In genomic region chr2:17965196-17965595, GRCh38 we compare ENCODE assay signal across 18 cellular contexts.
DNase-seq lines count a peak whose midpoint lies in the region; ATAC-seq and TF ChIP-seq lines count a peak whose summit lies in the region.
"Had no signal": no experiment of that assay in that cellular context is flagged by ENCODE, and none has a peak within 500 bp of the region (broad histone marks: within the 10 kb centered on the region; RNA-seq: fewer than 3 reads in every experiment).

No MANE protein-coding gene starts in this region.

- H3K27ac ChIP-seq in HEK293 (ENCODE audit: extremely low read depth, low read depth, low read length): no peak overlapping the region
- H3K27ac ChIP-seq in trophoblast cell (ENCODE audit: low read depth, low read length): no peak overlapping the region
- no peak overlapping the region for H3K27ac ChIP-seq in left ventricle myocardium inferior (replicated peaks)
- H3K27ac ChIP-seq: 22Rv1, A549, C4-2B had no signal

- no peaks in the 10 kb centered on the region for H3K79me2 ChIP-seq in trophoblast cell (ENCODE audit: control insufficient read depth, insufficient read depth, low read length, poor library complexity)

- H2BK120ac ChIP-seq in trophoblast cell (ENCODE audit: insufficient read depth, low read length, poor library complexity): no peak overlapping the region

- H3K9me3 ChIP-seq in HEK293 (ENCODE audit: control insufficient read depth, insufficient read depth, low read depth, low read length): no peaks in the 10 kb centered on the region
- H3K9me3 ChIP-seq in trophoblast cell (ENCODE audit: insufficient read depth, low read depth, low read length): no peaks in the 10 kb centered on the region
- H3K9me3 ChIP-seq in left ventricle myocardium inferior (replicated peaks): no peaks in the 10 kb centered on the region
- H3K9me3 ChIP-seq: A549, Caco-2 had no signal

- no peak overlapping the region for H3K27ac Mint-ChIP-seq in stimulated activated naive CD8-positive, alpha-beta T cell treated with anti-CD3 and anti-CD28 coated beads, Interleukin-15, amount 100 ng/mL, for 72 hours
- H3K27ac Mint-ChIP-seq: B cell; CD4-positive, alpha-beta T cell; CD8-positive, alpha-beta T cell had no signal

- H3K4ac ChIP-seq in trophoblast cell (ENCODE audit: low read depth, low read length): no peak overlapping the region

- no peaks in the 10 kb centered on the region for H3K27me3 Mint-ChIP-seq in stimulated activated naive CD8-positive, alpha-beta T cell treated with anti-CD3 and anti-CD28 coated beads, Interleukin-15, amount 100 ng/mL, for 72 hours
- H3K27me3 Mint-ChIP-seq: CD4-positive, alpha-beta T cell had no signal

- TF ChIP-seq CTCF in HEK293 (tag by site-specific recombination; IDR thresholded peaks at IDR 0.05) (no peak), left ventricle myocardium inferior (IDR thresholded peaks at IDR 0.05; ENCODE audit: borderline replicate concordance) (no peak)

- H4K12ac ChIP-seq in trophoblast cell (ENCODE audit: low read depth, low read length): no peak overlapping the region

- H3K4me3 ChIP-seq in HEK293 (ENCODE audit: low read depth, low read length) (no peak overlapping the region), trophoblast cell (ENCODE audit: low read depth, low read length) (peak overlapping the region; percentile 25), left ventricle myocardium inferior (no peak overlapping the region)
- H3K4me3 ChIP-seq: A549 had no signal

- no peak overlapping the region for H3K9ac ChIP-seq in trophoblast cell (ENCODE audit: low read length)

- WGBS in trophoblast cell (ENCODE audit: extremely low coverage, insufficient coverage, insufficient read length): no CpG with 5 or more reads among the region's 3 CpGs

- CTCF ChIA-PET in HEK293 (lab: Yijun Ruan, JAX): interaction anchor here (0.7 kb wide), 1 partner anchor 72 kb away, joined by 3 read pairs; no protein-coding TSS in a partner anchor

- no peak overlapping the region for H3K23ac ChIP-seq in trophoblast cell (ENCODE audit: low read length)

- ATAC-seq in stimulated activated naive CD8-positive, alpha-beta T cell treated with anti-CD3 and anti-CD28 coated beads, Interleukin-15, amount 100 ng/mL, for 72 hours: peak; percentile 48
- no peak for ATAC-seq in stimulated activated naive CD8-positive, alpha-beta T cell treated with anti-CD3 and anti-CD28 coated beads, Interleukin-15, Interleukin-2, amounts not matched to agents 100 U/mL and 50 U/mL, for 24 hours
- ATAC-seq: A549; CD8-positive, alpha-beta T cell had no signal

- no peak overlapping the region for H2BK5ac ChIP-seq in trophoblast cell (ENCODE audit: low read depth, low read length, poor library complexity)

- no peak overlapping the region for H3K4me3 Mint-ChIP-seq in stimulated activated naive CD8-positive, alpha-beta T cell treated with anti-CD3 and anti-CD28 coated beads, Interleukin-15, amount 100 ng/mL, for 72 hours
- H3K4me3 Mint-ChIP-seq: B cell; CD4-positive, alpha-beta T cell; CD8-positive, alpha-beta T cell had no signal

- no peaks in the 10 kb centered on the region for H3K79me1 ChIP-seq in trophoblast cell (ENCODE audit: low read length)

- H2AK5ac ChIP-seq in trophoblast cell (ENCODE audit: low read length): no peak overlapping the region

- no peak overlapping the region for H4K91ac ChIP-seq in trophoblast cell (ENCODE audit: low read depth, low read length)

- no peak overlapping the region for H3K4me2 ChIP-seq in trophoblast cell (ENCODE audit: low read length)
- H3K4me2 ChIP-seq: A549 had no signal

- DNase-seq in stimulated activated naive CD8-positive, alpha-beta T cell treated with anti-CD3 and anti-CD28 coated beads, Interleukin-15, amount 100 ng/mL, for 72 hours: no peak
- no peak for DNase-seq in stimulated activated naive CD8-positive, alpha-beta T cell treated with anti-CD3 and anti-CD28 coated beads, Interleukin-15, Interleukin-2, amounts not matched to agents 100 U/mL and 50 U/mL, for 24 hours
- DNase-seq in trophoblast cell (no peak), NCI-H1105 treated with DMSO at 0.1 percent for 48 hours (lab: John Stamatoyannopoulos, UW) (no peak), hypothalamus (lab: John Stamatoyannopoulos, UW) (no peak), left ventricle myocardium inferior (no peak)
- DNase-seq: AML-193; Caco-2; Calu3; CD4-positive, alpha-beta T cell; CD8-positive, alpha-beta T cell; DMS79 treated with DMSO at 0.1 percent for 48 hours; GF-D8 had no signal

- H4K8ac ChIP-seq in trophoblast cell (ENCODE audit: low read depth, low read length): no peak overlapping the region

- H3K4me1 ChIP-seq in HEK293 (ENCODE audit: control insufficient read depth, insufficient read depth, low read length) (no peaks in the 10 kb centered on the region), trophoblast cell (ENCODE audit: control insufficient read depth in 1 of 2, insufficient read depth in 2 of 2, low read length in 2 of 2) (no peaks in the 10 kb centered on the region), left ventricle myocardium inferior (no peaks in the 10 kb centered on the region)
- H3K4me1 ChIP-seq: A549, Caco-2 had no signal

- intact Hi-C loops in left ventricle myocardium inferior (cut with micrococcal nuclease): no loop called here

- no peak overlapping the region for H2AFZ ChIP-seq in trophoblast cell (ENCODE audit: insufficient read depth, low read length, poor library complexity)

- H3K27me3 ChIP-seq in trophoblast cell (ENCODE audit: insufficient read depth, low read length): no peaks in the 10 kb centered on the region
- H3K27me3 ChIP-seq in left ventricle myocardium inferior (ENCODE audit: low read depth): peaks cover 22% of the 10 kb centered on the region

- no peak overlapping the region for H3K18ac ChIP-seq in trophoblast cell (ENCODE audit: low read length)

- POLR2A ChIA-PET in HEK293 (lab: Yijun Ruan, JAX): no interaction called here

- peaks cover 0 to 7% of the 10 kb centered on the region in 2 donors for H3K9me3 Mint-ChIP-seq in stimulated activated naive CD8-positive, alpha-beta T cell treated with anti-CD3 and anti-CD28 coated beads, Interleukin-15, amount 100 ng/mL, for 72 hours
- H3K9me3 Mint-ChIP-seq: CD8-positive, alpha-beta T cell had no signal

- no peak overlapping the region for H2BK12ac ChIP-seq in trophoblast cell (ENCODE audit: low read length)

- H3K36me3 ChIP-seq in HEK293 (ENCODE audit: control insufficient read depth in 2 of 2, insufficient read depth in 1 of 2, low read length in 2 of 2) (no peaks in the 10 kb centered on the region), trophoblast cell (ENCODE audit: control insufficient read depth in 1 of 2, insufficient read depth in 2 of 2, low read length in 2 of 2) (no peaks in the 10 kb centered on the region), left ventricle myocardium inferior (no peaks in the 10 kb centered on the region)

- no peaks in the 10 kb centered on the region for H3K4me1 Mint-ChIP-seq in stimulated activated naive CD8-positive, alpha-beta T cell treated with anti-CD3 and anti-CD28 coated beads, Interleukin-15, amount 100 ng/mL, for 72 hours

- no peak overlapping the region for H3K14ac ChIP-seq in trophoblast cell (ENCODE audit: low read length)

TF ChIP-seq in HEK293, 187 proteins besides CTCF, POLR2A, EP300 and RAD21:
- TF ChIP-seq ZSCAN4 (tag by site-specific recombination; IDR thresholded peaks at IDR 0.05) (peak; percentile 90), YY1 (tag by site-specific recombination; IDR thresholded peaks at IDR 0.05) (no peak), ZNF169 (tag by site-specific recombination; IDR thresholded peaks at IDR 0.05) (no peak)
